In genomic region chrX:40176256-40176978, GRCh38 we compare ENCODE assay signal across 8 cellular contexts.
A peak's percentile ranks its signal among the peaks of the same experiment; 100 is the strongest.
DNase-seq lines count a peak whose midpoint lies in the region; ATAC-seq and TF ChIP-seq lines count a peak whose summit lies in the region.

No MANE protein-coding gene starts in this region.

- H3K9me3 Mint-ChIP-seq in chondrocyte (ENCODE audit: low read depth) = peaks cover 2% of the 10 kb centered on the region

- TF ChIP-seq CTCF in chondrocyte (IDR thresholded peaks at IDR 0.05) (no peak), liver (IDR thresholded peaks at IDR 0.05; ENCODE audit: low read depth, low read length, missing input control) (no peak)

- H3K9me3 ChIP-seq in liver (ENCODE audit: control insufficient read depth in 4 of 4, low read length in 3 of 4) = no peaks in the 10 kb centered on the region

- peaks cover 20% of the 10 kb centered on the region for H3K4me1 Mint-ChIP-seq in chondrocyte (ENCODE audit: low read depth)

- H3K27ac ChIP-seq in liver (ENCODE audit: low read depth in 1 of 2, low read length in 2 of 2) = peak overlapping the region; percentile 94 to 97

- peak overlapping the region; percentile 59 to 74 (median 66) for H3K4me3 ChIP-seq in liver (ENCODE audit: low read depth in 1 of 3, low read length in 3 of 3)

- WGBS in liver = under 1% methylated on average over 86 of the region's 86 CpGs

- no peaks in the 10 kb centered on the region for H3K36me3 ChIP-seq in liver (ENCODE audit: control insufficient read depth in 4 of 4, insufficient read depth in 3 of 4, low read depth in 1 of 4, low read length in 3 of 4)

- peak; percentile 21 for ATAC-seq in HG03565 (IDR thresholded peaks at IDR 0.05; ENCODE audit: unreplicated experiment)

- H3K27me3 Mint-ChIP-seq in chondrocyte (ENCODE audit: low read depth) = no peaks in the 10 kb centered on the region

- H3K4me3 Mint-ChIP-seq in chondrocyte (ENCODE audit: unreplicated experiment) = peak overlapping the region; percentile 74

- peaks cover 13 to 38% (median 23%) of the 10 kb centered on the region in 4 donors for H3K4me1 ChIP-seq in liver (ENCODE audit: control insufficient read depth in 4 of 4, insufficient read depth in 4 of 4, low read length in 3 of 4)

- peak overlapping the region; percentile 86 for H3K27ac Mint-ChIP-seq in chondrocyte (ENCODE audit: unreplicated experiment)

- DNase-seq in NCI-H2107 treated with DMSO at 0.1 percent for 48 hours (lab: John Stamatoyannopoulos, UW; ENCODE audit: unreplicated experiment) = peak; percentile 58
- no peak for DNase-seq in NCI-H2107 (lab: John Stamatoyannopoulos, UW)
- peak; percentile 54 for DNase-seq in activated CD4-positive, CD25-positive, alpha-beta regulatory T cell treated with anti-CD3 and anti-CD28 coated beads, Interleukin-2, amount 50 U/mL, for 16 hours (ENCODE audit: low read depth, low spot score)
- peak; percentile 87 for DNase-seq in chondrocyte (ENCODE audit: low spot score)
- peak; percentile 57 to 72 for DNase-seq in stimulated activated CD4-positive, alpha-beta T cell treated with anti-CD3 and anti-CD28 coated beads, Interleukin-4, amount 100 ng/mL, for 48 hours (ENCODE audit: low read depth in 2 of 2)
- DNase-seq in NCI-H1436 treated with DMSO at 0.1 percent for 48 hours (lab: John Stamatoyannopoulos, UW) = no peak

- no peak for TF ChIP-seq RAD21 in liver (IDR thresholded peaks at IDR 0.05)

- H3K27me3 ChIP-seq in liver (ENCODE audit: control insufficient read depth in 4 of 4, insufficient read depth in 4 of 4, low read length in 3 of 4) = no peaks in the 10 kb centered on the region

- H3K36me3 Mint-ChIP-seq in chondrocyte (ENCODE audit: low read depth) = no peaks in the 10 kb centered on the region

- H3K9ac ChIP-seq in liver (ENCODE audit: low read depth in 1 of 2, low read length in 2 of 2) = peak overlapping the region; percentile 54 to 74

TF ChIP-seq in liver, 16 proteins besides CTCF, POLR2A, EP300 and RAD21:
- TF ChIP-seq FOXA1 (IDR thresholded peaks at IDR 0.05) = no peak
- TF ChIP-seq EGR1 (IDR thresholded peaks at IDR 0.05; ENCODE audit: low read depth in 2 of 2) = peak in 1 of 2 donors; percentile 34
- no peak for TF ChIP-seq GABPA (IDR thresholded peaks at IDR 0.05 in 1 of 2, conservative IDR thresholded peaks at IDR 0.05 in 1 of 2)
- TF ChIP-seq YY1 (IDR thresholded peaks at IDR 0.05) = no peak

Comparison
In these comparisons a context has a peak if more than half of its experiments do, and no peak if none do; other contexts are left out.
1. DNase-seq: peak in NCI-H2107 treated with DMSO at 0.1 percent for 48 hours (single experiment), activated CD4-positive, CD25-positive, alpha-beta regulatory T cell treated with anti-CD3 and anti-CD28 coated beads, Interleukin-2, amount 50 U/mL, for 16 hours (single experiment), chondrocyte (single experiment) and stimulated activated CD4-positive, alpha-beta T cell treated with anti-CD3 and anti-CD28 coated beads, Interleukin-4, amount 100 ng/mL, for 48 hours (2 of 2); none in NCI-H2107 (single experiment) and NCI-H1436 treated with DMSO at 0.1 percent for 48 hours (single experiment).